1 cellular context compared by ENCODE assay signal in genomic region chr13:94345374-94346195, GRCh38.
TF ChIP-seq lines count a peak whose summit lies in the region.

No MANE protein-coding gene starts in this region.

TF ChIP-seq in K562, 482 proteins besides CTCF, POLR2A, EP300 and RAD21 (continued from another document):
- TF ChIP-seq, protein P1, sequence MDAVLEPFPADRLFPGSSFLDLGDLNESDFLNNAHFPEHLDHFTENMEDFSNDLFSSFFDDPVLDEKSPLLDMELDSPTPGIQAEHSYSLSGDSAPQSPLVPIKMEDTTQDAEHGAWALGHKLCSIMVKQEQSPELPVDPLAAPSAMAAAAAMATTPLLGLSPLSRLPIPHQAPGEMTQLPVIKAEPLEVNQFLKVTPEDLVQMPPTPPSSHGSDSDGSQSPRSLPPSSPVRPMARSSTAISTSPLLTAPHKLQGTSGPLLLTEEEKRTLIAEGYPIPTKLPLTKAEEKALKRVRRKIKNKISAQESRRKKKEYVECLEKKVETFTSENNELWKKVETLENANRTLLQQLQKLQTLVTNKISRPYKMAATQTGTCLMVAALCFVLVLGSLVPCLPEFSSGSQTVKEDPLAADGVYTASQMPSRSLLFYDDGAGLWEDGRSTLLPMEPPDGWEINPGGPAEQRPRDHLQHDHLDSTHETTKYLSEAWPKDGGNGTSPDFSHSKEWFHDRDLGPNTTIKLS (IDR thresholded peaks at IDR 0.05; ENCODE audit: borderline replicate concordance, low read depth) = no peak
- no peak for TF ChIP-seq ZFP1 (CRISPR knock-in tag; IDR thresholded peaks at IDR 0.05)
- TF ChIP-seq MAFK (IDR thresholded peaks at IDR 0.05; ENCODE audit: low read length) = no peak
